9 cellular contexts compared by ENCODE assay signal in the genomic region with DNA sequence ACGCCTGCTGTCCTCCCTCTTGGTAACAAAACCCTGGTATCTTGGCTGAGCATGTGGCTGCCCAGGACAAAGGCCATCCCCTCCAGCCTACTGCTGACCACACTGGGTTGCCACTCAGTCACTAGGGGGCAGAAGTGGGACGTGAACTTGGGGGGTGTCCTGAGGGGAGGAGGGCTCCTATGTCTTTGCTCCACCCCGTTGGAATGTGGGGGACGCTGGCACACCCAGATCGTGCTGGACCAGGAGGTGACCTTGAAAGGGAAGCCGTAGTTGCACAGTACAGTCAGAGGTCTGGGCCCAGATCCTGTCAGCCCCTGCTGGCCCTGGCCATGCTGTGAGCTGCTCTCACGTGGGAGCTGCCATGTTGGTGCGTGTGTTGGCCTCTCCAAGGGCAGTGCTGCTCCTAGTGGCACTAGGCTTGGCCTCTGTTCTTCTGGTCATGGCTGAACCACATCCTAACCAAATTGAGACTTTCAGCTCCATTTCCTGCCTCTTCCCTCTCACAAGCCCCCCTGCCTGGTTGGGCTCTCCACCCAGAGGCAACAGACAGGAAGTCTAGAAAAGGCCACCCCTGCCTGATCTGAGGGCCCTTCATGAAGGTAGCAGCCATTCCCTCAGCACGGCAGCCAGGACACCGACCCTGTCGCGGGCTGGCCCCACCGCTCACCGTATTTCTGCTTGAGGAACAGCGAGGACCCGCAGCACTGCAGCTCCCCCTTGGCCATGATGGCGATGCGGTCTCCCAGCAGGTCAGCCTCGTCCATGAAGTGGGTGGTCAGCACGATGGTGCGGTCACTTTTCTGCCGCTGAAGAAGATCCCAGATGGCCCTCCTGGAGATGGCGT. TPM values are rescaled to one million over a fixed set of nuclear protein-coding genes. Genes with fewer than 3 reads are reported as not detected.
DNase-seq lines count a peak whose midpoint lies in the region; FAIRE-seq and TF ChIP-seq lines count a peak whose summit lies in the region.
"Had no signal": no experiment of that assay in that cellular context is flagged by ENCODE, and none has a peak within 500 bp of the region (broad histone marks: within the 10 kb centered on the region; RNA-seq: fewer than 3 reads in every experiment).

No MANE protein-coding gene starts in this region.

- no peak overlapping the region for H3K4me2 ChIP-seq in mesendoderm (ENCODE audit: low read length)

- FAIRE-seq in bronchial epithelial cell (lab: Jason Lieb, UNC) (no peak), RCC 7860 (lab: Jason Lieb, UNC) (no peak)

- H3K79me2 ChIP-seq in mesendoderm (ENCODE audit: control insufficient read depth, insufficient read depth, low read length) = no peaks in the 10 kb centered on the region

- TF ChIP-seq CTCF in bronchial epithelial cell (IDR thresholded peaks at IDR 0.05; ENCODE audit: insufficient read depth, low read length, severe bottlenecking) = peak; percentile 40

- no peak overlapping the region for H3K56ac ChIP-seq in mesendoderm (ENCODE audit: low read length)

- H3K4ac ChIP-seq in mesendoderm (ENCODE audit: low read depth, low read length) = no peak overlapping the region

- no peak overlapping the region for H3K4me3 ChIP-seq in Jurkat, Clone E6-1 (ENCODE audit: low read length)
- H3K4me3 ChIP-seq in bronchial epithelial cell (ENCODE audit: low read depth, low read length) (no peak overlapping the region), mesendoderm (ENCODE audit: low read length) (no peak overlapping the region)
- H3K4me3 ChIP-seq: skin epidermis had no signal

- H4K5ac ChIP-seq in mesendoderm (ENCODE audit: low read length) = no peak overlapping the region

- H3K23ac ChIP-seq in mesendoderm (ENCODE audit: low read length) = no peak overlapping the region

- no peak overlapping the region for H3K27ac ChIP-seq in mesendoderm (ENCODE audit: low read depth, low read length)
- H3K27ac ChIP-seq: skin epidermis had no signal

- H3K9ac ChIP-seq in mesendoderm (ENCODE audit: low read length) = no peak overlapping the region

- no peak overlapping the region for H3K18ac ChIP-seq in mesendoderm (ENCODE audit: low read length)

- no peak overlapping the region for H2BK120ac ChIP-seq in mesendoderm (ENCODE audit: low read depth, low read length)

- H4K8ac ChIP-seq in mesendoderm (ENCODE audit: low read depth, low read length) = no peak overlapping the region

- no peak overlapping the region for H2BK5ac ChIP-seq in mesendoderm (ENCODE audit: low read length)

- no peak overlapping the region for H2AK5ac ChIP-seq in mesendoderm (ENCODE audit: low read length)

- no CpG with 5 or more reads among the region's 23 CpGs for WGBS in mesendoderm (ENCODE audit: extremely low coverage, insufficient coverage, low lambda C conversion rate)

- DNase-seq in DMS53 (lab: John Stamatoyannopoulos, UW) = peak; percentile 36
- DNase-seq in DMS53 treated with DMSO at 0.1 percent for 48 hours (lab: John Stamatoyannopoulos, UW; ENCODE audit: unreplicated experiment) = no peak
- DNase-seq in Jurkat, Clone E6-1 (ENCODE audit: low read depth, low spot score) = peak; percentile 60
- peak; percentile 4 for DNase-seq in bronchial epithelial cell (ENCODE audit: low read depth)
- peak; percentile 65 for DNase-seq in mesendoderm
- no peak for DNase-seq in central memory CD4-positive, alpha-beta T cell
- no peak for DNase-seq in RCC 7860 (ENCODE audit: low spot score)
- no peak for DNase-seq in activated effector memory CD4-positive, alpha-beta T cell treated with Interleukin-2 at 50 U/mL for 16 hours

- no peaks in the 10 kb centered on the region for H3K79me1 ChIP-seq in mesendoderm (ENCODE audit: low read length)

- no peaks in the 10 kb centered on the region for H3K4me1 ChIP-seq in mesendoderm (ENCODE audit: control insufficient read depth, low read depth, low read length)

- H3K36me3 ChIP-seq in bronchial epithelial cell (ENCODE audit: control insufficient read depth, insufficient read depth, low read length) (no peaks in the 10 kb centered on the region), mesendoderm (ENCODE audit: control insufficient read depth, insufficient read depth, low read length) (no peaks in the 10 kb centered on the region)

- H2BK15ac ChIP-seq in mesendoderm (replicated peaks; ENCODE audit: low read depth) = no peak overlapping the region

- H3K27me3 ChIP-seq in bronchial epithelial cell (ENCODE audit: control insufficient read depth, insufficient read depth, low read length) (no peaks in the 10 kb centered on the region), mesendoderm (ENCODE audit: insufficient read depth, low read length, poor library complexity) (no peaks in the 10 kb centered on the region)

RNA-seq across cellular contexts. Expression of a gene that starts 29.0 kb away (rescaled TPM):
- polyA plus RNA-seq in Jurkat, Clone E6-1 (2012; ENCODE audit: insufficient read depth, insufficient read length) = 371 TPM
- 73.5 and 84.7 TPM in 2 replicates for total RNA-seq in bronchial epithelial cell
- polyA plus RNA-seq in mesendoderm (2013, experiment 1 of 2) = 318 TPM
- 318 TPM for polyA plus RNA-seq in mesendoderm (2013, experiment 2 of 2)

RNA-seq across cellular contexts. Expression of a gene that starts 43.6 kb away (rescaled TPM):
- 0.50 TPM for polyA plus RNA-seq in Jurkat, Clone E6-1 (2012; ENCODE audit: insufficient read depth, insufficient read length)
- total RNA-seq in bronchial epithelial cell = under 0.01 and 0.51 TPM in 2 replicates
- polyA plus RNA-seq in mesendoderm (2013, experiment 1 of 2) = 1.3 TPM
- polyA plus RNA-seq in mesendoderm (2013, experiment 2 of 2) = 1.5 TPM

RNA-seq across cellular contexts. Expression of a gene that starts 45.5 kb away (rescaled TPM):
- polyA plus RNA-seq in Jurkat, Clone E6-1 (2012; ENCODE audit: insufficient read depth, insufficient read length) = 2.6 TPM
- 87.8 and 140 TPM in 2 replicates for total RNA-seq in bronchial epithelial cell
- 32.2 TPM for polyA plus RNA-seq in mesendoderm (2013, experiment 1 of 2)
- 31.2 TPM for polyA plus RNA-seq in mesendoderm (2013, experiment 2 of 2)

Comparison
In these comparisons a context has a peak if more than half of its experiments do, and no peak if none do; other contexts are left out.
1. DNase-seq: peak in DMS53 (single experiment), Jurkat, Clone E6-1 (single experiment), bronchial epithelial cell (single experiment) and mesendoderm (single experiment); none in DMS53 treated with DMSO at 0.1 percent for 48 hours (single experiment), central memory CD4-positive, alpha-beta T cell (single experiment), RCC 7860 (single experiment) and activated effector memory CD4-positive, alpha-beta T cell treated with Interleukin-2 at 50 U/mL for 16 hours (single experiment).